Comparison of ENCODE assay signal across 21 cellular contexts in genomic region chr3:197796087-197796486, GRCh38. TPM values are rescaled to one million over a fixed set of nuclear protein-coding genes. Genes with fewer than 3 reads are reported as not detected.
A peak's percentile ranks its signal among the peaks of the same experiment; 100 is the strongest.
DNase-seq lines count a peak whose midpoint lies in the region; ATAC-seq, FAIRE-seq and TF ChIP-seq lines count a peak whose summit lies in the region.
"Had no signal": no experiment of that assay in that cellular context is flagged by ENCODE, and none has a peak within 500 bp of the region (broad histone marks: within the 10 kb centered on the region; RNA-seq: fewer than 3 reads in every experiment).

No MANE protein-coding gene starts in this region.

- H3K4me3 Mint-ChIP-seq in activated CD8-positive, alpha-beta T cell treated with anti-CD3 and anti-CD28 coated beads, Interleukin-2, amount 10 ng/mL, durations not matched to agents 7 days and 5 days: no peak overlapping the region
- H3K4me3 Mint-ChIP-seq: nephron progenitor cell, T-cell had no signal

- H3K36me3 Mint-ChIP-seq in activated CD8-positive, alpha-beta T cell treated with anti-CD3 and anti-CD28 coated beads, Interleukin-2, amount 10 ng/mL, durations not matched to agents 7 days and 5 days (ENCODE audit: low read depth): peaks cover 17% of the 10 kb centered on the region

- H3K9me3 Mint-ChIP-seq in activated CD8-positive, alpha-beta T cell treated with anti-CD3 and anti-CD28 coated beads, Interleukin-2, amount 10 ng/mL, durations not matched to agents 7 days and 5 days (ENCODE audit: insufficient read depth): no peaks in the 10 kb centered on the region
- H3K9me3 Mint-ChIP-seq: T-cell had no signal

- H2AFZ ChIP-seq in HepG2 (ENCODE audit: low read length): no peak overlapping the region

- peaks cover 15% of the 10 kb centered on the region; the same call in 1 of the 2 replicates for H4K20me1 ChIP-seq in HepG2 (ENCODE audit: insufficient read depth, low read length)

- TF ChIP-seq RAD21 in HepG2 (CRISPR knock-in tag; IDR thresholded peaks at IDR 0.05) (no peak), Ishikawa (IDR thresholded peaks at IDR 0.05; ENCODE audit: low read depth) (no peak)

- no peak for DNase-seq in HepG2 (ENCODE audit: low spot score)
- DNase-seq in right lobe of liver: no peak
- DNase-seq in ascending aorta (ENCODE audit: low spot score in 2 of 2): no peak
- DNase-seq in stimulated activated naive CD4-positive, alpha-beta T cell (lab: John Stamatoyannopoulos, UW): no peak
- DNase-seq in activated CD8-positive, alpha-beta T cell treated with anti-CD3 and anti-CD28 coated beads, Interleukin-2, amount 10 ng/mL, durations not matched to agents 7 days and 5 days: no peak
- DNase-seq: activated naive CD4-positive, alpha-beta T cell treated with Interleukin-2 at 50 U/mL for 16 hours; activated T-cell treated with anti-CD3 and anti-CD28 coated beads, Interleukin-2, amount 50 U/mL, for 48 hours; amniotic stem cell; DMS 273 treated with DMSO at 0.1 percent for 48 hours; left ventricle myocardium inferior; NCI-H2029; nephron progenitor cell; pancreas; spleen; T-cell had no signal

- H3K4me1 Mint-ChIP-seq in activated CD8-positive, alpha-beta T cell treated with anti-CD3 and anti-CD28 coated beads, Interleukin-2, amount 10 ng/mL, durations not matched to agents 7 days and 5 days (ENCODE audit: low read depth): peaks cover 60% of the 10 kb centered on the region

- TF ChIP-seq CTCF in HepG2 (CRISPR knock-in tag; IDR thresholded peaks at IDR 0.05) (no peak), right lobe of liver (IDR thresholded peaks at IDR 0.05) (no peak), ascending aorta (IDR thresholded peaks at IDR 0.05) (no peak)

- CTCF ChIA-PET in HepG2 (lab: Yijun Ruan, JAX; ENCODE audit: low intra/inter-chr PET ratio, low total read pairs): no interaction called here
- CTCF ChIA-PET in activated CD8-positive, alpha-beta T cell treated with anti-CD3 and anti-CD28 coated beads, Interleukin-2, amount 10 ng/mL, durations not matched to agents 7 days and 5 days (lab: Charles Lee): interaction anchor here (0.6 to 1.6 kb wide), 7 partner anchors 21 to 284 kb away, joined by 3 to 5 read pairs (median 3); no protein-coding TSS in a partner anchor

- no peak overlapping the region for H3K9ac ChIP-seq in HepG2 (ENCODE audit: insufficient read depth, low read depth, low read length)

- in situ Hi-C loops in HepG2 (cut with HindIII; ENCODE audit: extremely low pct_ligation_motif_present, low pct_unique_long_range_greater_than_20kb): no loop called here

- H3K27ac ChIP-seq in HepG2 (ENCODE audit: extremely low read length, insufficient read depth, low read length): no peak overlapping the region
- no peak overlapping the region for H3K27ac ChIP-seq in right lobe of liver
- peak overlapping the region; percentile 41 to 98 for H3K27ac ChIP-seq in ascending aorta
- H3K27ac ChIP-seq: breast epithelium, C4-2B, left ventricle myocardium inferior, pancreas, right atrium auricular region, spleen had no signal

- POLR2A ChIA-PET in HepG2 (lab: Yijun Ruan, JAX): interaction anchor here (1.3 kb wide), 1 partner anchor 45 kb away, joined by 4 read pairs; no protein-coding TSS in a partner anchor
- POLR2A ChIA-PET in activated CD8-positive, alpha-beta T cell treated with anti-CD3 and anti-CD28 coated beads, Interleukin-2, amount 10 ng/mL, durations not matched to agents 7 days and 5 days (lab: Charles Lee): interaction anchor here (1.1 kb wide), 1 partner anchor 154 kb away, joined by 3 read pairs; no protein-coding TSS in a partner anchor

- no peaks in the 10 kb centered on the region; a peak in 2 of 5 replicates for H3K27me3 ChIP-seq in HepG2 (ENCODE audit: control insufficient read depth in 1 of 2, insufficient read depth in 2 of 2, low read length in 2 of 2)
- H3K27me3 ChIP-seq in right lobe of liver: no peaks in the 10 kb centered on the region
- no peaks in the 10 kb centered on the region for H3K27me3 ChIP-seq in ascending aorta
- H3K27me3 ChIP-seq: breast epithelium, pancreas, right atrium auricular region, spleen had no signal

- H3K9me3 ChIP-seq in HepG2 (ENCODE audit: low read length): no peaks in the 10 kb centered on the region
- no peaks in the 10 kb centered on the region for H3K9me3 ChIP-seq in right lobe of liver
- H3K9me3 ChIP-seq in ascending aorta: no peaks in the 10 kb centered on the region
- H3K9me3 ChIP-seq: breast epithelium, left ventricle myocardium inferior, pancreas, right atrium auricular region, spleen had no signal

- WGBS in HepG2 (ENCODE audit: low lambda C conversion rate): 65% methylated on average over 4 of the region's 4 CpGs
- 48% methylated on average over 4 of the region's 4 CpGs for WGBS in right lobe of liver (ENCODE audit: insufficient coverage, low coverage, low lambda C conversion rate, missing lambda C conversion rate)

- no peak for TF ChIP-seq EP300 in HepG2 (IDR thresholded peaks at IDR 0.05; ENCODE audit: low read depth in 2 of 2, low read length in 2 of 2)
- TF ChIP-seq EP300 in HepG2 (CRISPR knock-in tag; IDR thresholded peaks at IDR 0.05; ENCODE audit: borderline replicate concordance): no peak
- no peak for TF ChIP-seq EP300 in Ishikawa (IDR thresholded peaks at IDR 0.05; ENCODE audit: borderline replicate concordance)

- no TSS peak for BruUV-seq in HepG2 (replicated peaks; lab: Mats Ljungman, UMichigan)

- ATAC-seq in HepG2 (no peak), right lobe of liver (no peak), HG02852 (IDR thresholded peaks at IDR 0.05; ENCODE audit: unreplicated experiment) (no peak)
- no peak for ATAC-seq in activated CD8-positive, alpha-beta T cell treated with anti-CD3 and anti-CD28 coated beads, Interleukin-2, amount 10 ng/mL, durations not matched to agents 7 days and 5 days
- ATAC-seq: pancreas, T-cell had no signal

- no peak for TF ChIP-seq POLR2A in HepG2 (IDR thresholded peaks at IDR 0.05; ENCODE audit: insufficient read depth in 1 of 2, low read depth in 2 of 2, low read length in 2 of 2)
- no peak for TF ChIP-seq POLR2A in right lobe of liver (IDR thresholded peaks at IDR 0.05)

- FAIRE-seq in HepG2 (lab: Jason Lieb, UNC): no peak
- FAIRE-seq: islet of Langerhans, pancreas had no signal

- no peaks in the 10 kb centered on the region for H3K27me3 Mint-ChIP-seq in activated CD8-positive, alpha-beta T cell treated with anti-CD3 and anti-CD28 coated beads, Interleukin-2, amount 10 ng/mL, durations not matched to agents 7 days and 5 days (ENCODE audit: low read depth)
- H3K27me3 Mint-ChIP-seq: T-cell had no signal

- peaks cover 87% of the 10 kb centered on the region for H3K79me2 ChIP-seq in HepG2 (ENCODE audit: insufficient read depth, low read length)

- intact Hi-C loops in HepG2 (cut with micrococcal nuclease; ENCODE audit: unreplicated experiment) (no loop called here), right lobe of liver (cut with DNase I) (no loop called here), ascending aorta (cut with DNase I) (no loop called here)

- no peak overlapping the region for H3K4me2 ChIP-seq in HepG2 (ENCODE audit: low read depth, low read length)

- H3K4me1 ChIP-seq in HepG2 (ENCODE audit: insufficient read depth, low read length) (peaks cover 39% of the 10 kb centered on the region), right lobe of liver (peaks cover 0 to 26% (median 4%) of the 10 kb centered on the region in 4 donors), ascending aorta (peaks cover 4 to 38% of the 10 kb centered on the region in 2 donors)
- H3K4me1 ChIP-seq: breast epithelium had no signal

- H3K27ac Mint-ChIP-seq in activated CD8-positive, alpha-beta T cell treated with anti-CD3 and anti-CD28 coated beads, Interleukin-2, amount 10 ng/mL, durations not matched to agents 7 days and 5 days: no peak overlapping the region
- H3K27ac Mint-ChIP-seq: nephron progenitor cell, T-cell had no signal

- H3K36me3 ChIP-seq in HepG2 (replicated peaks in 1 of 2; ENCODE audit: control insufficient read depth in 1 of 2, insufficient read depth in 2 of 2, low read length in 2 of 2) (peaks cover 0 to 2% of the 10 kb centered on the region in 2 experiments; a peak in 3 of 5 replicates), right lobe of liver (no peaks in the 10 kb centered on the region), ascending aorta (no peaks in the 10 kb centered on the region)
- H3K36me3 ChIP-seq: breast epithelium, left ventricle myocardium inferior, pancreas, right atrium auricular region, spleen had no signal

- H3K4me3 ChIP-seq in HepG2 (replicated peaks in 1 of 3; ENCODE audit: insufficient read depth in 1 of 3, low read depth in 2 of 3, low read length in 3 of 3) (no peak overlapping the region), right lobe of liver (no peak overlapping the region), ascending aorta (no peak overlapping the region)
- H3K4me3 ChIP-seq: breast epithelium, left ventricle myocardium inferior, pancreas, right atrium auricular region, spleen had no signal

RNA-seq across cellular contexts. Expression of gene LRCH3, which starts 5.0 kb away (rescaled TPM):
- total RNA-seq in HepG2 (2016; rRNA removed; fragmentation: Illumina TruSeq; extraction: Trizol): 25.5 and 37.8 TPM in 2 replicates
- total RNA-seq in HepG2 (2016; cell fraction: cytosol; rRNA removed; fragmentation: Illumina TruSeq; extraction: Trizol; ENCODE audit: low read depth): 218 and 232 TPM in 2 replicates
- 24.4 and 24.7 TPM in 2 replicates for total RNA-seq in HepG2 (2016; cell fraction: insoluble cytoplasmic fraction; rRNA removed; fragmentation: Illumina TruSeq; extraction: Trizol)
- total RNA-seq in HepG2 (2016; cell fraction: membrane; rRNA removed; fragmentation: Illumina TruSeq; extraction: Trizol): 46.4 and 46.7 TPM in 2 replicates
- 44.1 and 49.3 TPM in 2 replicates for total RNA-seq in HepG2 (2016; cell fraction: nucleus; rRNA removed; fragmentation: Illumina TruSeq; extraction: Trizol)
- 96.6 and 103 TPM in 2 replicates for polyA plus RNA-seq in HepG2 (2011; rRNA removed)
- polyA plus RNA-seq in HepG2 (2011; cell fraction: cytosol; rRNA removed): 28.4 and 40.4 TPM in 2 replicates
- polyA plus RNA-seq in HepG2 (2011; cell fraction: nucleus; rRNA removed): 91.5 and 98.6 TPM in 2 replicates
- 19.7 TPM in 2 replicates for polyA plus RNA-seq in HepG2 (2012)
- polyA plus RNA-seq in HepG2 (2016; cell fraction: cytosol; fragmentation: Illumina TruSeq; extraction: Trizol; ENCODE audit: low read depth): 1.0 and 1.9 TPM in 2 replicates
- polyA plus RNA-seq in HepG2 (2016; cell fraction: insoluble cytoplasmic fraction; fragmentation: Illumina TruSeq; extraction: Trizol; ENCODE audit: low read depth): 21.2 and 31.8 TPM in 2 replicates
- 4.6 and 5.7 TPM in 2 replicates for polyA plus RNA-seq in HepG2 (2016; cell fraction: membrane; fragmentation: Illumina TruSeq; extraction: Trizol; ENCODE audit: low read depth)
- 50.6 and 53.6 TPM in 2 replicates for polyA plus RNA-seq in HepG2 (2016; cell fraction: nucleus; fragmentation: Illumina TruSeq; extraction: Trizol; ENCODE audit: insufficient read depth, low read depth)
- 101 and 103 TPM in 2 replicates for polyA minus RNA-seq in HepG2 (2011; rRNA and poly(A)+ RNA removed; ENCODE audit: low replicate concordance)
- polyA minus RNA-seq in HepG2 (2011; cell fraction: cytosol; rRNA and poly(A)+ RNA removed): 46.1 and 64.4 TPM in 2 replicates
- polyA minus RNA-seq in HepG2 (2011; cell fraction: nucleus; rRNA and poly(A)+ RNA removed): 104 and 122 TPM in 2 replicates
- total RNA-seq in right lobe of liver: 10 to 100 TPM; 18.8 to 24.2 (median 21.8) TPM
- total RNA-seq in ascending aorta: 22.2 TPM
- total RNA-seq in activated CD8-positive, alpha-beta T cell treated with anti-CD3 and anti-CD28 coated beads, Interleukin-2, amount 10 ng/mL, durations not matched to agents 7 days and 5 days: 10 to 100 TPM; 50.7 to 60.4 TPM

RNA-seq across cellular contexts. Expression of gene FYTTD1, which starts 46.4 kb away (rescaled TPM):
- 28.8 and 51.6 TPM in 2 replicates for total RNA-seq in HepG2 (2016; rRNA removed; fragmentation: Illumina TruSeq; extraction: Trizol)
- total RNA-seq in HepG2 (2016; cell fraction: cytosol; rRNA removed; fragmentation: Illumina TruSeq; extraction: Trizol; ENCODE audit: low read depth): 5.3 and 5.6 TPM in 2 replicates
- 28.6 and 50.2 TPM in 2 replicates for total RNA-seq in HepG2 (2016; cell fraction: insoluble cytoplasmic fraction; rRNA removed; fragmentation: Illumina TruSeq; extraction: Trizol)
- total RNA-seq in HepG2 (2016; cell fraction: membrane; rRNA removed; fragmentation: Illumina TruSeq; extraction: Trizol): 12.7 and 14.5 TPM in 2 replicates
- total RNA-seq in HepG2 (2016; cell fraction: nucleus; rRNA removed; fragmentation: Illumina TruSeq; extraction: Trizol): 12.1 and 14.7 TPM in 2 replicates
- polyA plus RNA-seq in HepG2 (2011; rRNA removed): 6.5 and 6.9 TPM in 2 replicates
- 4.9 and 5.6 TPM in 2 replicates for polyA plus RNA-seq in HepG2 (2011; cell fraction: cytosol; rRNA removed)
- polyA plus RNA-seq in HepG2 (2011; cell fraction: nucleus; rRNA removed): 2.6 and 3.5 TPM in 2 replicates
- 16.6 and 18.2 TPM in 2 replicates for polyA plus RNA-seq in HepG2 (2012)
- 1.4 and 1.7 TPM in 2 replicates for polyA plus RNA-seq in HepG2 (2016; cell fraction: cytosol; fragmentation: Illumina TruSeq; extraction: Trizol; ENCODE audit: low read depth)
- polyA plus RNA-seq in HepG2 (2016; cell fraction: insoluble cytoplasmic fraction; fragmentation: Illumina TruSeq; extraction: Trizol; ENCODE audit: low read depth): 35.8 and 41.7 TPM in 2 replicates
- polyA plus RNA-seq in HepG2 (2016; cell fraction: membrane; fragmentation: Illumina TruSeq; extraction: Trizol; ENCODE audit: low read depth): 5.3 TPM in 2 replicates
- polyA plus RNA-seq in HepG2 (2016; cell fraction: nucleus; fragmentation: Illumina TruSeq; extraction: Trizol; ENCODE audit: insufficient read depth, low read depth): 17.6 and 20.9 TPM in 2 replicates
- polyA minus RNA-seq in HepG2 (2011; rRNA and poly(A)+ RNA removed; ENCODE audit: low replicate concordance): 3.0 and 13.4 TPM in 2 replicates
- polyA minus RNA-seq in HepG2 (2011; cell fraction: cytosol; rRNA and poly(A)+ RNA removed): 9.7 and 10.3 TPM in 2 replicates
- 6.4 and 9.3 TPM in 2 replicates for polyA minus RNA-seq in HepG2 (2011; cell fraction: nucleus; rRNA and poly(A)+ RNA removed)
- total RNA-seq in right lobe of liver: 10 to 100 TPM; 20.2 to 33.4 (median 23.9) TPM
- total RNA-seq in ascending aorta: 14.0 TPM
- 10 to 100 TPM; 38.4 to 41.8 TPM for total RNA-seq in activated CD8-positive, alpha-beta T cell treated with anti-CD3 and anti-CD28 coated beads, Interleukin-2, amount 10 ng/mL, durations not matched to agents 7 days and 5 days

RNA-seq across cellular contexts. Expression of gene RUBCN, which starts 59.4 kb away (rescaled TPM):
- total RNA-seq in HepG2 (2016; rRNA removed; fragmentation: Illumina TruSeq; extraction: Trizol): 4.8 and 5.2 TPM in 2 replicates
- 1.7 and 2.2 TPM in 2 replicates for total RNA-seq in HepG2 (2016; cell fraction: cytosol; rRNA removed; fragmentation: Illumina TruSeq; extraction: Trizol; ENCODE audit: low read depth)
- total RNA-seq in HepG2 (2016; cell fraction: insoluble cytoplasmic fraction; rRNA removed; fragmentation: Illumina TruSeq; extraction: Trizol): 4.4 and 6.1 TPM in 2 replicates
- total RNA-seq in HepG2 (2016; cell fraction: membrane; rRNA removed; fragmentation: Illumina TruSeq; extraction: Trizol): 3.9 and 4.0 TPM in 2 replicates
- total RNA-seq in HepG2 (2016; cell fraction: nucleus; rRNA removed; fragmentation: Illumina TruSeq; extraction: Trizol): 5.3 and 5.7 TPM in 2 replicates
- polyA plus RNA-seq in HepG2 (2011; rRNA removed): 6.5 and 8.1 TPM in 2 replicates
- 2.9 and 3.5 TPM in 2 replicates for polyA plus RNA-seq in HepG2 (2011; cell fraction: cytosol; rRNA removed)
- 16.7 and 22.2 TPM in 2 replicates for polyA plus RNA-seq in HepG2 (2011; cell fraction: nucleus; rRNA removed)
- 3.4 and 4.4 TPM in 2 replicates for polyA plus RNA-seq in HepG2 (2012)
- 0.63 and 0.68 TPM in 2 replicates for polyA plus RNA-seq in HepG2 (2016; cell fraction: cytosol; fragmentation: Illumina TruSeq; extraction: Trizol; ENCODE audit: low read depth)
- polyA plus RNA-seq in HepG2 (2016; cell fraction: insoluble cytoplasmic fraction; fragmentation: Illumina TruSeq; extraction: Trizol; ENCODE audit: low read depth): 3.2 and 4.5 TPM in 2 replicates
- 1.2 and 1.3 TPM in 2 replicates for polyA plus RNA-seq in HepG2 (2016; cell fraction: membrane; fragmentation: Illumina TruSeq; extraction: Trizol; ENCODE audit: low read depth)
- 13.0 and 13.9 TPM in 2 replicates for polyA plus RNA-seq in HepG2 (2016; cell fraction: nucleus; fragmentation: Illumina TruSeq; extraction: Trizol; ENCODE audit: insufficient read depth, low read depth)
- 10.1 and 33.6 TPM in 2 replicates for polyA minus RNA-seq in HepG2 (2011; rRNA and poly(A)+ RNA removed; ENCODE audit: low replicate concordance)
- polyA minus RNA-seq in HepG2 (2011; cell fraction: cytosol; rRNA and poly(A)+ RNA removed): 4.4 and 5.1 TPM in 2 replicates
- polyA minus RNA-seq in HepG2 (2011; cell fraction: nucleus; rRNA and poly(A)+ RNA removed): 10.8 and 14.2 TPM in 2 replicates
- total RNA-seq in right lobe of liver: 10 to 100 TPM in 2 of 6 experiments, 1 to 10 TPM in 4; 6.4 to 19.4 (median 7.7) TPM
- total RNA-seq in ascending aorta: 27.4 TPM
- total RNA-seq in activated CD8-positive, alpha-beta T cell treated with anti-CD3 and anti-CD28 coated beads, Interleukin-2, amount 10 ng/mL, durations not matched to agents 7 days and 5 days: 10 to 100 TPM; 48.4 to 50.2 TPM

Comparison
In these comparisons a context has a peak if more than half of its experiments do, and no peak if none do; other contexts are left out.
1. H3K27ac ChIP-seq: peak in ascending aorta (2 of 2); none in HepG2 (single experiment) and right lobe of liver (0 of 3).